Comparison of ENCODE assay signal across 1 cellular context in genomic region chr19:35645680-35646511, GRCh38.
TF ChIP-seq lines count a peak whose summit lies in the region.

No MANE protein-coding gene starts in this region.

TF ChIP-seq in HepG2, 621 proteins besides CTCF, POLR2A, EP300 and RAD21 (continues in another document):
- TF ChIP-seq ZBTB46 (CRISPR knock-in tag; IDR thresholded peaks at IDR 0.05; ENCODE audit: borderline replicate concordance) (no peak), ZSCAN9 (CRISPR knock-in tag; IDR thresholded peaks at IDR 0.05; ENCODE audit: borderline replicate concordance) (no peak), ZNF672 (CRISPR knock-in tag; IDR thresholded peaks at IDR 0.05) (no peak), ZMYM3 (CRISPR knock-in tag; IDR thresholded peaks at IDR 0.05) (peak; percentile 83), JDP2 (CRISPR knock-in tag; IDR thresholded peaks at IDR 0.05; ENCODE audit: borderline replicate concordance) (no peak), SP1 (IDR thresholded peaks at IDR 0.05) (no peak), SP1 (CRISPR knock-in tag; IDR thresholded peaks at IDR 0.05) (no peak), TSC22D2 (CRISPR knock-in tag; IDR thresholded peaks at IDR 0.05; ENCODE audit: borderline replicate concordance) (no peak), POLR2AphosphoS5 (IDR thresholded peaks at IDR 0.05; ENCODE audit: low read depth, low read length) (no peak), DMAP1 (CRISPR knock-in tag; IDR thresholded peaks at IDR 0.05) (no peak), ZNF749 (CRISPR knock-in tag; IDR thresholded peaks at IDR 0.05; ENCODE audit: borderline replicate concordance) (no peak), MAF1 (CRISPR knock-in tag; IDR thresholded peaks at IDR 0.05; ENCODE audit: borderline replicate concordance) (no peak), AGO2 (optimal IDR thresholded peaks at IDR 0.05; ENCODE audit: low read depth, low read length) (no peak), LBX2 (CRISPR knock-in tag; IDR thresholded peaks at IDR 0.05; ENCODE audit: borderline replicate concordance) (no peak), AHR (CRISPR knock-in tag; IDR thresholded peaks at IDR 0.05) (no peak), ZC3H13 (CRISPR knock-in tag; IDR thresholded peaks at IDR 0.05) (no peak), ZBTB39 (CRISPR knock-in tag; IDR thresholded peaks at IDR 0.05) (no peak), PBX2 (CRISPR knock-in tag; IDR thresholded peaks at IDR 0.05) (no peak), ZNF740 (CRISPR knock-in tag; IDR thresholded peaks at IDR 0.05) (no peak), RFXAP (CRISPR knock-in tag; IDR thresholded peaks at IDR 0.05; ENCODE audit: borderline replicate concordance) (no peak), CREB3 (CRISPR knock-in tag; IDR thresholded peaks at IDR 0.05) (no peak), ZFP90 (CRISPR knock-in tag; IDR thresholded peaks at IDR 0.05; ENCODE audit: borderline replicate concordance) (no peak), ZSCAN29 (CRISPR knock-in tag; conservative IDR thresholded peaks at IDR 0.05) (no peak), ZNF33B (CRISPR knock-in tag; IDR thresholded peaks at IDR 0.05) (no peak), WIZ (CRISPR knock-in tag; IDR thresholded peaks at IDR 0.05) (no peak), TEAD2 (CRISPR knock-in tag; IDR thresholded peaks at IDR 0.05) (no peak), FOXJ3 (CRISPR knock-in tag; IDR thresholded peaks at IDR 0.05; ENCODE audit: borderline replicate concordance) (no peak), PCBP2 (optimal IDR thresholded peaks at IDR 0.05; ENCODE audit: low read depth, low read length, poor library complexity, severe bottlenecking) (no peak)
- TF ChIP-seq, protein P1, sequence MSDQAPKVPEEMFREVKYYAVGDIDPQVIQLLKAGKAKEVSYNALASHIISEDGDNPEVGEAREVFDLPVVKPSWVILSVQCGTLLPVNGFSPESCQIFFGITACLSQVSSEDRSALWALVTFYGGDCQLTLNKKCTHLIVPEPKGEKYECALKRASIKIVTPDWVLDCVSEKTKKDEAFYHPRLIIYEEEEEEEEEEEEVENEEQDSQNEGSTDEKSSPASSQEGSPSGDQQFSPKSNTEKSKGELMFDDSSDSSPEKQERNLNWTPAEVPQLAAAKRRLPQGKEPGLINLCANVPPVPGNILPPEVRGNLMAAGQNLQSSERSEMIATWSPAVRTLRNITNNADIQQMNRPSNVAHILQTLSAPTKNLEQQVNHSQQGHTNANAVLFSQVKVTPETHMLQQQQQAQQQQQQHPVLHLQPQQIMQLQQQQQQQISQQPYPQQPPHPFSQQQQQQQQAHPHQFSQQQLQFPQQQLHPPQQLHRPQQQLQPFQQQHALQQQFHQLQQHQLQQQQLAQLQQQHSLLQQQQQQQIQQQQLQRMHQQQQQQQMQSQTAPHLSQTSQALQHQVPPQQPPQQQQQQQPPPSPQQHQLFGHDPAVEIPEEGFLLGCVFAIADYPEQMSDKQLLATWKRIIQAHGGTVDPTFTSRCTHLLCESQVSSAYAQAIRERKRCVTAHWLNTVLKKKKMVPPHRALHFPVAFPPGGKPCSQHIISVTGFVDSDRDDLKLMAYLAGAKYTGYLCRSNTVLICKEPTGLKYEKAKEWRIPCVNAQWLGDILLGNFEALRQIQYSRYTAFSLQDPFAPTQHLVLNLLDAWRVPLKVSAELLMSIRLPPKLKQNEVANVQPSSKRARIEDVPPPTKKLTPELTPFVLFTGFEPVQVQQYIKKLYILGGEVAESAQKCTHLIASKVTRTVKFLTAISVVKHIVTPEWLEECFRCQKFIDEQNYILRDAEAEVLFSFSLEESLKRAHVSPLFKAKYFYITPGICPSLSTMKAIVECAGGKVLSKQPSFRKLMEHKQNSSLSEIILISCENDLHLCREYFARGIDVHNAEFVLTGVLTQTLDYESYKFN (CRISPR knock-in tag; conservative IDR thresholded peaks at IDR 0.05), result 0 out of 2 replicates have a peak, but pooled peaks have one; percentile 32
- TF ChIP-seq, protein P2, sequence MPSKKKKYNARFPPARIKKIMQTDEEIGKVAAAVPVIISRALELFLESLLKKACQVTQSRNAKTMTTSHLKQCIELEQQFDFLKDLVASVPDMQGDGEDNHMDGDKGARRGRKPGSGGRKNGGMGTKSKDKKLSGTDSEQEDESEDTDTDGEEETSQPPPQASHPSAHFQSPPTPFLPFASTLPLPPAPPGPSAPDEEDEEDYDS (CRISPR knock-in tag; IDR thresholded peaks at IDR 0.05), result no peak
- TF ChIP-seq, protein P3, sequence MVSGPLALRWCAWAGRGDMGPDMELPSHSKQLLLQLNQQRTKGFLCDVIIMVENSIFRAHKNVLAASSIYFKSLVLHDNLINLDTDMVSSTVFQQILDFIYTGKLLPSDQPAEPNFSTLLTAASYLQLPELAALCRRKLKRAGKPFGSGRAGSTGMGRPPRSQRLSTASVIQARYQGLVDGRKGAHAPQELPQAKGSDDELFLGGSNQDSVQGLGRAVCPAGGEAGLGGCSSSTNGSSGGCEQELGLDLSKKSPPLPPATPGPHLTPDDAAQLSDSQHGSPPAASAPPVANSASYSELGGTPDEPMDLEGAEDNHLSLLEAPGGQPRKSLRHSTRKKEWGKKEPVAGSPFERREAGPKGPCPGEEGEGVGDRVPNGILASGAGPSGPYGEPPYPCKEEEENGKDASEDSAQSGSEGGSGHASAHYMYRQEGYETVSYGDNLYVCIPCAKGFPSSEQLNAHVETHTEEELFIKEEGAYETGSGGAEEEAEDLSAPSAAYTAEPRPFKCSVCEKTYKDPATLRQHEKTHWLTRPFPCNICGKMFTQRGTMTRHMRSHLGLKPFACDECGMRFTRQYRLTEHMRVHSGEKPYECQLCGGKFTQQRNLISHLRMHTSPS (CRISPR knock-in tag; IDR thresholded peaks at IDR 0.05; ENCODE audit: low read depth), result no peak
- TF ChIP-seq, protein P4, sequence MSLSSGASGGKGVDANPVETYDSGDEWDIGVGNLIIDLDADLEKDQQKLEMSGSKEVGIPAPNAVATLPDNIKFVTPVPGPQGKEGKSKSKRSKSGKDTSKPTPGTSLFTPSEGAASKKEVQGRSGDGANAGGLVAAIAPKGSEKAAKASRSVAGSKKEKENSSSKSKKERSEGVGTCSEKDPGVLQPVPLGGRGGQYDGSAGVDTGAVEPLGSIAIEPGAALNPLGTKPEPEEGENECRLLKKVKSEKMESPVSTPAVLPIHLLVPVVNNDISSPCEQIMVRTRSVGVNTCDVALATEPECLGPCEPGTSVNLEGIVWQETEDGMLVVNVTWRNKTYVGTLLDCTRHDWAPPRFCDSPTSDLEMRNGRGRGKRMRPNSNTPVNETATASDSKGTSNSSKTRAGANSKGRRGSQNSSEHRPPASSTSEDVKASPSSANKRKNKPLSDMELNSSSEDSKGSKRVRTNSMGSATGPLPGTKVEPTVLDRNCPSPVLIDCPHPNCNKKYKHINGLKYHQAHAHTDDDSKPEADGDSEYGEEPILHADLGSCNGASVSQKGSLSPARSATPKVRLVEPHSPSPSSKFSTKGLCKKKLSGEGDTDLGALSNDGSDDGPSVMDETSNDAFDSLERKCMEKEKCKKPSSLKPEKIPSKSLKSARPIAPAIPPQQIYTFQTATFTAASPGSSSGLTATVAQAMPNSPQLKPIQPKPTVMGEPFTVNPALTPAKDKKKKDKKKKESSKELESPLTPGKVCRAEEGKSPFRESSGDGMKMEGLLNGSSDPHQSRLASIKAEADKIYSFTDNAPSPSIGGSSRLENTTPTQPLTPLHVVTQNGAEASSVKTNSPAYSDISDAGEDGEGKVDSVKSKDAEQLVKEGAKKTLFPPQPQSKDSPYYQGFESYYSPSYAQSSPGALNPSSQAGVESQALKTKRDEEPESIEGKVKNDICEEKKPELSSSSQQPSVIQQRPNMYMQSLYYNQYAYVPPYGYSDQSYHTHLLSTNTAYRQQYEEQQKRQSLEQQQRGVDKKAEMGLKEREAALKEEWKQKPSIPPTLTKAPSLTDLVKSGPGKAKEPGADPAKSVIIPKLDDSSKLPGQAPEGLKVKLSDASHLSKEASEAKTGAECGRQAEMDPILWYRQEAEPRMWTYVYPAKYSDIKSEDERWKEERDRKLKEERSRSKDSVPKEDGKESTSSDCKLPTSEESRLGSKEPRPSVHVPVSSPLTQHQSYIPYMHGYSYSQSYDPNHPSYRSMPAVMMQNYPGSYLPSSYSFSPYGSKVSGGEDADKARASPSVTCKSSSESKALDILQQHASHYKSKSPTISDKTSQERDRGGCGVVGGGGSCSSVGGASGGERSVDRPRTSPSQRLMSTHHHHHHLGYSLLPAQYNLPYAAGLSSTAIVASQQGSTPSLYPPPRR (CRISPR knock-in tag; IDR thresholded peaks at IDR 0.05; ENCODE audit: borderline replicate concordance), result no peak
- TF ChIP-seq, protein P5, sequence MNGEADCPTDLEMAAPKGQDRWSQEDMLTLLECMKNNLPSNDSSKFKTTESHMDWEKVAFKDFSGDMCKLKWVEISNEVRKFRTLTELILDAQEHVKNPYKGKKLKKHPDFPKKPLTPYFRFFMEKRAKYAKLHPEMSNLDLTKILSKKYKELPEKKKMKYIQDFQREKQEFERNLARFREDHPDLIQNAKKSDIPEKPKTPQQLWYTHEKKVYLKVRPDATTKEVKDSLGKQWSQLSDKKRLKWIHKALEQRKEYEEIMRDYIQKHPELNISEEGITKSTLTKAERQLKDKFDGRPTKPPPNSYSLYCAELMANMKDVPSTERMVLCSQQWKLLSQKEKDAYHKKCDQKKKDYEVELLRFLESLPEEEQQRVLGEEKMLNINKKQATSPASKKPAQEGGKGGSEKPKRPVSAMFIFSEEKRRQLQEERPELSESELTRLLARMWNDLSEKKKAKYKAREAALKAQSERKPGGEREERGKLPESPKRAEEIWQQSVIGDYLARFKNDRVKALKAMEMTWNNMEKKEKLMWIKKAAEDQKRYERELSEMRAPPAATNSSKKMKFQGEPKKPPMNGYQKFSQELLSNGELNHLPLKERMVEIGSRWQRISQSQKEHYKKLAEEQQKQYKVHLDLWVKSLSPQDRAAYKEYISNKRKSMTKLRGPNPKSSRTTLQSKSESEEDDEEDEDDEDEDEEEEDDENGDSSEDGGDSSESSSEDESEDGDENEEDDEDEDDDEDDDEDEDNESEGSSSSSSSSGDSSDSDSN (CRISPR knock-in tag; IDR thresholded peaks at IDR 0.05), result no peak
- TF ChIP-seq, protein P6, sequence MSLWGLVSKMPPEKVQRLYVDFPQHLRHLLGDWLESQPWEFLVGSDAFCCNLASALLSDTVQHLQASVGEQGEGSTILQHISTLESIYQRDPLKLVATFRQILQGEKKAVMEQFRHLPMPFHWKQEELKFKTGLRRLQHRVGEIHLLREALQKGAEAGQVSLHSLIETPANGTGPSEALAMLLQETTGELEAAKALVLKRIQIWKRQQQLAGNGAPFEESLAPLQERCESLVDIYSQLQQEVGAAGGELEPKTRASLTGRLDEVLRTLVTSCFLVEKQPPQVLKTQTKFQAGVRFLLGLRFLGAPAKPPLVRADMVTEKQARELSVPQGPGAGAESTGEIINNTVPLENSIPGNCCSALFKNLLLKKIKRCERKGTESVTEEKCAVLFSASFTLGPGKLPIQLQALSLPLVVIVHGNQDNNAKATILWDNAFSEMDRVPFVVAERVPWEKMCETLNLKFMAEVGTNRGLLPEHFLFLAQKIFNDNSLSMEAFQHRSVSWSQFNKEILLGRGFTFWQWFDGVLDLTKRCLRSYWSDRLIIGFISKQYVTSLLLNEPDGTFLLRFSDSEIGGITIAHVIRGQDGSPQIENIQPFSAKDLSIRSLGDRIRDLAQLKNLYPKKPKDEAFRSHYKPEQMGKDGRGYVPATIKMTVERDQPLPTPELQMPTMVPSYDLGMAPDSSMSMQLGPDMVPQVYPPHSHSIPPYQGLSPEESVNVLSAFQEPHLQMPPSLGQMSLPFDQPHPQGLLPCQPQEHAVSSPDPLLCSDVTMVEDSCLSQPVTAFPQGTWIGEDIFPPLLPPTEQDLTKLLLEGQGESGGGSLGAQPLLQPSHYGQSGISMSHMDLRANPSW (CRISPR knock-in tag; IDR thresholded peaks at IDR 0.05; ENCODE audit: borderline replicate concordance), result no peak
